18 cellular contexts compared by ENCODE assay signal in the genomic region with DNA sequence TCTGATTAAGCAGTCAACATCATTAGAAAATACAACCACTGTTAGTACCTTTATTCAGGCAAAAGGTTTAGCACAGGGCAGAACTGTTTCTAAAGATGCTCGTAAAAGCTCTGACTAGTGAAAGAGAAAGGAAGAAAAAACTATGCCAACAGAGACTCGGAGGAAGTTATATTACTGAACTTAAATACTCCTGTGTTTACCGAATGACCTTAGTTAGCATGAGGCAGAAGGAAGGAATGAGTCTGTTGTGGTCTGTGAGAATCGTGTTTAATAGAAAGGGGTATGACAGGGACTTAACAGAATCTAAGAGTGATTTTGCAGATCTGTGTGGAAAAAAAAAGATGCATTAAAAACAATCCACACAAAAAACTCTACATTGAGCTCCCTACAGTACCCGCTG.
DNase-seq lines count a peak whose midpoint lies in the region; ATAC-seq, FAIRE-seq and TF ChIP-seq lines count a peak whose summit lies in the region.
"Had no signal": no experiment of that assay in that cellular context is flagged by ENCODE, and none has a peak within 500 bp of the region (broad histone marks: within the 10 kb centered on the region; RNA-seq: fewer than 3 reads in every experiment).

No MANE protein-coding gene starts in this region.

- no TSS peak for BruUV-seq in HepG2 (replicated peaks; lab: Mats Ljungman, UMichigan)

- no peaks in the 10 kb centered on the region for H3K27me3 ChIP-seq in adipocyte (replicated peaks; ENCODE audit: control insufficient read depth, insufficient read depth, low read length)
- no peaks in the 10 kb centered on the region for H3K27me3 ChIP-seq in tibial artery
- no peaks in the 10 kb centered on the region for H3K27me3 ChIP-seq in HepG2 (ENCODE audit: control insufficient read depth in 1 of 2, insufficient read depth in 2 of 2, low read length in 2 of 2)
- H3K27me3 ChIP-seq: MG63, right lobe of liver had no signal

- H3K4me2 ChIP-seq in HepG2 (ENCODE audit: low read depth, low read length), result no peak overlapping the region

- no peak for FAIRE-seq in HepG2 (lab: Jason Lieb, UNC)

- no peak overlapping the region for H3K27ac Mint-ChIP-seq in activated CD8-positive, alpha-beta T cell treated with anti-CD3 and anti-CD28 coated beads for 36 hours
- no peak overlapping the region for H3K27ac Mint-ChIP-seq in activated CD8-positive, alpha-beta T cell treated with anti-CD3 and anti-CD28 coated beads, Interleukin-2, amount 10 ng/mL, durations not matched to agents 7 days and 5 days
- H3K27ac Mint-ChIP-seq: activated T-helper 1 cell treated with anti-CD3 and anti-CD28 coated beads, Interleukin-12 subunit alpha, Interleukin-12 subunit beta, Interleukin-2, Interleukin-4 antibody, amounts not matched to agents 30 ng/mL and 10 ng/mL and 1 ng/mL, durations not matched to agents 14 hours and 24 hours and 36 hours; immature natural killer cell; naive thymus-derived CD8-positive, alpha-beta T cell; T-cell had no signal

- H3K9ac ChIP-seq in adipocyte (ENCODE audit: low read length), result no peak overlapping the region
- no peak overlapping the region for H3K9ac ChIP-seq in HepG2 (ENCODE audit: insufficient read depth, low read depth, low read length)

- no peak for TF ChIP-seq CTCF in activated CD8-positive, alpha-beta T cell treated with anti-CD3 and anti-CD28 coated beads for 36 hours (IDR thresholded peaks at IDR 0.05)
- no peak for TF ChIP-seq CTCF in tibial artery (IDR thresholded peaks at IDR 0.05)
- TF ChIP-seq CTCF in HepG2 (CRISPR knock-in tag; IDR thresholded peaks at IDR 0.05), result no peak

- TF ChIP-seq EP300 in HepG2 (IDR thresholded peaks at IDR 0.05; ENCODE audit: low read depth in 2 of 2, low read length in 2 of 2), result no peak
- no peak for TF ChIP-seq EP300 in HepG2 (CRISPR knock-in tag; IDR thresholded peaks at IDR 0.05; ENCODE audit: borderline replicate concordance)

- intact Hi-C loops in activated CD8-positive, alpha-beta T cell treated with anti-CD3 and anti-CD28 coated beads for 36 hours (cut with micrococcal nuclease), result no loop called here
- intact Hi-C loops in tibial artery (cut with DNase I; ENCODE audit: low total_unique reads) (no loop called here), HepG2 (cut with micrococcal nuclease; ENCODE audit: unreplicated experiment) (no loop called here)

- TF ChIP-seq POLR2A in HepG2 (IDR thresholded peaks at IDR 0.05; ENCODE audit: insufficient read depth in 1 of 2, low read depth in 2 of 2, low read length in 2 of 2), result no peak

- H3K79me2 ChIP-seq in HepG2 (ENCODE audit: insufficient read depth, low read length), result no peaks in the 10 kb centered on the region

- POLR2A ChIA-PET in activated CD8-positive, alpha-beta T cell treated with anti-CD3 and anti-CD28 coated beads for 36 hours (lab: Charles Lee), result no interaction called here
- POLR2A ChIA-PET in activated CD8-positive, alpha-beta T cell treated with anti-CD3 and anti-CD28 coated beads, Interleukin-2, amount 10 ng/mL, durations not matched to agents 7 days and 5 days (lab: Charles Lee), result no interaction called here
- POLR2A ChIA-PET in HepG2 (lab: Yijun Ruan, JAX), result no interaction called here

- no peaks in the 10 kb centered on the region for H4K20me1 ChIP-seq in HepG2 (ENCODE audit: insufficient read depth, low read length)

- H3K36me3 ChIP-seq in adipocyte (ENCODE audit: control insufficient read depth, insufficient read depth, low read length, severe bottlenecking) (peaks cover 9% of the 10 kb centered on the region), tibial artery (no peaks in the 10 kb centered on the region), HepG2 (replicated peaks in 1 of 2; ENCODE audit: control insufficient read depth in 1 of 2, insufficient read depth in 2 of 2, low read length in 2 of 2) (no peaks in the 10 kb centered on the region)
- H3K36me3 ChIP-seq: MG63, right lobe of liver had no signal

- H3K9me3 Mint-ChIP-seq in activated CD8-positive, alpha-beta T cell treated with anti-CD3 and anti-CD28 coated beads for 36 hours, result no peaks in the 10 kb centered on the region
- no peaks in the 10 kb centered on the region for H3K9me3 Mint-ChIP-seq in activated CD8-positive, alpha-beta T cell treated with anti-CD3 and anti-CD28 coated beads, Interleukin-2, amount 10 ng/mL, durations not matched to agents 7 days and 5 days (ENCODE audit: insufficient read depth)
- H3K9me3 Mint-ChIP-seq: activated T-helper 1 cell treated with anti-CD3 and anti-CD28 coated beads, Interleukin-12 subunit alpha, Interleukin-12 subunit beta, Interleukin-2, Interleukin-4 antibody, amounts not matched to agents 30 ng/mL and 10 ng/mL and 1 ng/mL, durations not matched to agents 14 hours and 24 hours and 36 hours; immature natural killer cell; naive thymus-derived CD8-positive, alpha-beta T cell; T-cell had no signal

- no peak overlapping the region for H3K4me3 Mint-ChIP-seq in activated CD8-positive, alpha-beta T cell treated with anti-CD3 and anti-CD28 coated beads for 36 hours
- no peak overlapping the region for H3K4me3 Mint-ChIP-seq in activated CD8-positive, alpha-beta T cell treated with anti-CD3 and anti-CD28 coated beads, Interleukin-2, amount 10 ng/mL, durations not matched to agents 7 days and 5 days
- H3K4me3 Mint-ChIP-seq: activated T-helper 1 cell treated with anti-CD3 and anti-CD28 coated beads, Interleukin-12 subunit alpha, Interleukin-12 subunit beta, Interleukin-2, Interleukin-4 antibody, amounts not matched to agents 30 ng/mL and 10 ng/mL and 1 ng/mL, durations not matched to agents 14 hours and 24 hours and 36 hours; immature natural killer cell; naive thymus-derived CD8-positive, alpha-beta T cell; T-cell had no signal

- no peak overlapping the region for H2AFZ ChIP-seq in HepG2 (ENCODE audit: low read length)

- WGBS in HepG2 (ENCODE audit: low lambda C conversion rate), result 55% methylated on average over 5 of the region's 5 CpGs

- H3K4me1 Mint-ChIP-seq in activated CD8-positive, alpha-beta T cell treated with anti-CD3 and anti-CD28 coated beads for 36 hours (ENCODE audit: low read depth), result peaks cover 3% of the 10 kb centered on the region
- no peaks in the 10 kb centered on the region for H3K4me1 Mint-ChIP-seq in activated CD8-positive, alpha-beta T cell treated with anti-CD3 and anti-CD28 coated beads, Interleukin-2, amount 10 ng/mL, durations not matched to agents 7 days and 5 days (ENCODE audit: low read depth)
- H3K4me1 Mint-ChIP-seq: immature natural killer cell had no signal

- peaks cover 2% of the 10 kb centered on the region for H3K27me3 Mint-ChIP-seq in activated CD8-positive, alpha-beta T cell treated with anti-CD3 and anti-CD28 coated beads for 36 hours
- H3K27me3 Mint-ChIP-seq in activated CD8-positive, alpha-beta T cell treated with anti-CD3 and anti-CD28 coated beads, Interleukin-2, amount 10 ng/mL, durations not matched to agents 7 days and 5 days (ENCODE audit: low read depth), result no peaks in the 10 kb centered on the region

- no peaks in the 10 kb centered on the region for H3K36me3 Mint-ChIP-seq in activated CD8-positive, alpha-beta T cell treated with anti-CD3 and anti-CD28 coated beads for 36 hours (ENCODE audit: low read depth)
- no peaks in the 10 kb centered on the region for H3K36me3 Mint-ChIP-seq in activated CD8-positive, alpha-beta T cell treated with anti-CD3 and anti-CD28 coated beads, Interleukin-2, amount 10 ng/mL, durations not matched to agents 7 days and 5 days (ENCODE audit: low read depth)
- H3K36me3 Mint-ChIP-seq: immature natural killer cell; naive thymus-derived CD8-positive, alpha-beta T cell; T-cell had no signal

- H3K27ac ChIP-seq in tibial artery (peak overlapping the region; percentile 23 to 68), HepG2 (ENCODE audit: extremely low read length, insufficient read depth, low read length) (no peak overlapping the region)

- CTCF ChIA-PET in activated CD8-positive, alpha-beta T cell treated with anti-CD3 and anti-CD28 coated beads for 36 hours (lab: Charles Lee), result no interaction called here
- CTCF ChIA-PET in activated CD8-positive, alpha-beta T cell treated with anti-CD3 and anti-CD28 coated beads, Interleukin-2, amount 10 ng/mL, durations not matched to agents 7 days and 5 days (lab: Charles Lee), result no interaction called here
- CTCF ChIA-PET in HepG2 (lab: Yijun Ruan, JAX; ENCODE audit: low intra/inter-chr PET ratio, low total read pairs), result no interaction called here

- no peak for TF ChIP-seq RAD21 in HepG2 (CRISPR knock-in tag; IDR thresholded peaks at IDR 0.05)

- peaks cover 32% of the 10 kb centered on the region for H3K4me1 ChIP-seq in adipocyte (ENCODE audit: control insufficient read depth, insufficient read depth, low read length)
- peaks cover 0 to 66% (median 23%) of the 10 kb centered on the region in 4 donors for H3K4me1 ChIP-seq in tibial artery
- H3K4me1 ChIP-seq in HepG2 (ENCODE audit: insufficient read depth, low read length), result no peaks in the 10 kb centered on the region

- in situ Hi-C loops in HepG2 (cut with HindIII; ENCODE audit: extremely low pct_ligation_motif_present, low pct_unique_long_range_greater_than_20kb), result no loop called here

- H3K4me3 ChIP-seq in adipocyte (ENCODE audit: low read length) (no peak overlapping the region), tibial artery (no peak overlapping the region), HepG2 (replicated peaks in 1 of 3; ENCODE audit: insufficient read depth in 1 of 3, low read depth in 2 of 3, low read length in 3 of 3) (no peak overlapping the region)
- H3K4me3 ChIP-seq: MG63, right lobe of liver had no signal

- no peaks in the 10 kb centered on the region for H3K9me3 ChIP-seq in adipocyte (ENCODE audit: control insufficient read depth, low read length)
- H3K9me3 ChIP-seq in tibial artery, result no peaks in the 10 kb centered on the region
- no peaks in the 10 kb centered on the region for H3K9me3 ChIP-seq in HepG2 (ENCODE audit: low read length)
- H3K9me3 ChIP-seq: MG63, right lobe of liver had no signal

- ATAC-seq in activated CD8-positive, alpha-beta T cell treated with anti-CD3 and anti-CD28 coated beads for 36 hours, result peak; percentile 34
- no peak for ATAC-seq in activated CD8-positive, alpha-beta T cell treated with anti-CD3 and anti-CD28 coated beads, Interleukin-2, amount 10 ng/mL, durations not matched to agents 7 days and 5 days
- no peak for ATAC-seq in GM21390 (IDR thresholded peaks at IDR 0.05; ENCODE audit: unreplicated experiment)
- no peak for ATAC-seq in GM19351 (IDR thresholded peaks at IDR 0.05; ENCODE audit: unreplicated experiment)
- no peak for ATAC-seq in HepG2
- ATAC-seq: naive thymus-derived CD8-positive, alpha-beta T cell; T-cell had no signal

- no peak for DNase-seq in activated CD8-positive, alpha-beta T cell treated with anti-CD3 and anti-CD28 coated beads for 36 hours
- DNase-seq in activated CD8-positive, alpha-beta T cell treated with anti-CD3 and anti-CD28 coated beads, Interleukin-2, amount 10 ng/mL, durations not matched to agents 7 days and 5 days, result no peak
- peak; percentile 73 for DNase-seq in adipocyte (ENCODE audit: low read depth)
- DNase-seq in lung microvascular endothelial cell (ENCODE audit: low read depth in 2 of 2), result peak; percentile 26 to 61
- DNase-seq in tibial artery, result no peak
- DNase-seq in HepG2 (ENCODE audit: low spot score), result no peak
- DNase-seq: 8988T; activated CD4-positive, alpha-beta T cell treated with anti-CD3 and anti-CD28 coated beads for 48 hours; Calu3; immature natural killer cell; MG63; naive thymus-derived CD8-positive, alpha-beta T cell; NCI-H345; right lobe of liver; T-cell had no signal

Comparison
In these comparisons a context has a peak if more than half of its experiments do, and no peak if none do; other contexts are left out.
1. DNase-seq: peak in adipocyte (single experiment) and lung microvascular endothelial cell (2 of 2); none in activated CD8-positive, alpha-beta T cell treated with anti-CD3 and anti-CD28 coated beads for 36 hours (single experiment), activated CD8-positive, alpha-beta T cell treated with anti-CD3 and anti-CD28 coated beads, Interleukin-2, amount 10 ng/mL, durations not matched to agents 7 days and 5 days (single experiment), tibial artery (0 of 2) and HepG2 (single experiment).